ENCODE assay signal across 8 cellular contexts in the genomic region with DNA sequence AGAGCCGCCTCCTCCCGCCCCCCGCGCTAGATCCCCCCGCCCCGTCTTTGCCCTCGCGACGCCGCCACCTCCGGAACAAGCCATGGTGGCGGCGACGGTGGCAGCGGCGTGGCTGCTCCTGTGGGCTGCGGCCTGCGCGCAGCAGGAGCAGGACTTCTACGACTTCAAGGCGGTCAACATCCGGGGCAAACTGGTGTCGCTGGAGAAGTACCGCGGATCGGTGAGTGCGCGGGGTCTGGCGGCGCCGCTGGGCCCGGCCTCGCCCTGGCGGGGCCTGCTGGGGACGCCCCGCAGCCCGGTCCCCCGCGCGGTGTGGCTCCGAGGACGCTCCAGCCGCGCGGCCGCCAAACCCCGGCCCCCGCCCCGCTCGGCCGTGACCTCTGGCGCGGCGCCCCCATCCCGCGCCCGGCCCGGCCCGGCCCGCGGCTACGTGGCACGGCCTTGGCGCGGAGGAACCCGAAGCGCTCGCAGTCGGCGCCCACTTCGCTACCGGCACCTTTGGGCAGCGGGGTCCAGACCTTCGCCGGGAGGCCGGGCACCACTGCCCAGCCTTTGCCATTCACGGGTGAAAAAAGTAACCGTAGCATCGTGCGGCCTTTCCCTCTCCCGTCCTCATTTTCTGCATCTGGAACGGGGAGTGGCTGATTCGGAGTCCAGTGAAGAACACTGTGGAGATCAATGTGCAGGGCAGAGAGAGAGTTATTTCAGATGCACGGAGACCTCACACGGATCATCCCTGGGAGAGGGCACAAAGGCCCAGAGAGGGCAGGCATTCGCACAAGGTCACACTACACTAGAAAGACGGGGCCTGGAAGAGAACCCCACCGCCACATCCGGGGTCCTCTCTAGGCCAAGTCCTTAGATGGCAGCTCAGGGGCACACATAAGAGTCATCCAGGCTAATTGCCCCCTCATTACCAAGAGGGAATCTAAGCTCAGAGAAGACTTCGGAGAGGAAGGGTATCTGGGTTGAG. TPM values are rescaled to one million over a fixed set of nuclear protein-coding genes. Genes with fewer than 3 reads are reported as not detected.
DNase-seq lines count a peak whose midpoint lies in the region; ATAC-seq and TF ChIP-seq lines count a peak whose summit lies in the region.

A gene (plus strand): TSS at position 44 of the 973 bp plus-strand sequence. CDS start 39 bp downstream, at position 83.

- H3K27me3 Mint-ChIP-seq in T-helper 1 cell treated with Interleukin-12 subunit alpha and Interleukin-12 subunit beta and Interleukin-4 antibody, amounts not matched to agents 30 μg/mL and 1 μg/mL, for 36 hours (ENCODE audit: low read depth), result peaks cover 5% of the 10 kb centered on the region

- DNase-seq in NCI-H82 (lab: John Stamatoyannopoulos, UW) (peak; percentile 15), NCI-H82 treated with DMSO at 0.1 percent for 48 hours (lab: John Stamatoyannopoulos, UW; ENCODE audit: unreplicated experiment) (no peak), astrocyte of the cerebellum (ENCODE audit: low read depth) (no peak), iPS DF 6.9 (ENCODE audit: low read depth, low spot score) (no peak), sciatic nerve (ENCODE audit: low spot score) (no peak), aorta (peak; percentile 70 to 85)

- in situ Hi-C loops in astrocyte of the cerebellum (cut with HindIII; ENCODE audit: low sequenced_read_pairs), result no loop called here

- peak within 1 kb of the TSS; percentile 92 for H3K4me3 Mint-ChIP-seq in T-helper 1 cell treated with Interleukin-12 subunit alpha and Interleukin-12 subunit beta and Interleukin-4 antibody, amounts not matched to agents 30 μg/mL and 1 μg/mL, for 36 hours

- H3K27ac Mint-ChIP-seq in T-helper 1 cell treated with Interleukin-12 subunit alpha and Interleukin-12 subunit beta and Interleukin-4 antibody, amounts not matched to agents 30 μg/mL and 1 μg/mL, for 36 hours, result peak within 1 kb of the TSS; percentile 93

- TF ChIP-seq CTCF in astrocyte of the cerebellum (IDR thresholded peaks at IDR 0.05; ENCODE audit: low read depth, low read length, missing control alignments), result no peak

- intact Hi-C loops in sciatic nerve (cut with DNase I), result no loop called here
- intact Hi-C loops in aorta (cut with DNase I), result no loop called here

- no peaks in the 10 kb centered on the region for H3K9me3 ChIP-seq in iPS DF 6.9 (ENCODE audit: control insufficient read depth, insufficient read depth, low read length)
- no peaks in the 10 kb centered on the region for H3K9me3 ChIP-seq in aorta (ENCODE audit: control insufficient read depth, low read length)

- H3K36me3 Mint-ChIP-seq in T-helper 1 cell treated with Interleukin-12 subunit alpha and Interleukin-12 subunit beta and Interleukin-4 antibody, amounts not matched to agents 30 μg/mL and 1 μg/mL, for 36 hours (ENCODE audit: low read depth), result peaks cover 36% of the 10 kb centered on the region

- H3K27me3 ChIP-seq in iPS DF 6.9 (ENCODE audit: control insufficient read depth, insufficient read depth, low read length) (peaks cover 10% of the 10 kb centered on the region), aorta (ENCODE audit: control insufficient read depth in 1 of 2, insufficient read depth in 2 of 2, low read length in 1 of 2) (no peaks in the 10 kb centered on the region)

- H3K27ac ChIP-seq in iPS DF 6.9 (ENCODE audit: low read length) (no peak within 1 kb of the TSS), aorta (ENCODE audit: low read depth in 1 of 2, low read length in 2 of 2) (peak within 1 kb of the TSS; percentile 32 to 77)

- no CpG with 5 or more reads among the region's 90 CpGs for WGBS in iPS DF 6.9 (ENCODE audit: insufficient coverage, insufficient read length)
- WGBS in aorta, 2 donors, result 4% methylated on average over 67 to 90 of the region's 90 CpGs

- H3K4me1 Mint-ChIP-seq in T-helper 1 cell treated with Interleukin-12 subunit alpha and Interleukin-12 subunit beta and Interleukin-4 antibody, amounts not matched to agents 30 μg/mL and 1 μg/mL, for 36 hours (ENCODE audit: low read depth), result peaks cover 48% of the 10 kb centered on the region

- ATAC-seq in sciatic nerve, result peak; percentile 60
- ATAC-seq in aorta (ENCODE audit: low FRiP score), result peak; percentile 60
- ATAC-seq in GM21367 (IDR thresholded peaks at IDR 0.05; ENCODE audit: unreplicated experiment), result no peak

- H3K36me3 ChIP-seq in iPS DF 6.9 (ENCODE audit: control insufficient read depth, insufficient read depth, low read length) (no peaks in the 10 kb centered on the region), aorta (ENCODE audit: control insufficient read depth in 1 of 2, insufficient read depth in 2 of 2, low read length in 1 of 2) (no peaks in the 10 kb centered on the region)

- H3K4me3 ChIP-seq in astrocyte of the cerebellum (ENCODE audit: low read depth, low read length) (peak within 1 kb of the TSS; percentile 42), iPS DF 6.9 (ENCODE audit: low read length) (peak within 1 kb of the TSS; percentile 64), aorta (ENCODE audit: low read length in 2 of 2) (peak within 1 kb of the TSS; percentile 44 to 53)

- H3K9me3 Mint-ChIP-seq in T-helper 1 cell treated with Interleukin-12 subunit alpha and Interleukin-12 subunit beta and Interleukin-4 antibody, amounts not matched to agents 30 μg/mL and 1 μg/mL, for 36 hours, result no peaks in the 10 kb centered on the region

- H3K4me1 ChIP-seq in iPS DF 6.9 (ENCODE audit: control insufficient read depth, insufficient read depth, low read length) (peaks cover 3% of the 10 kb centered on the region), aorta (ENCODE audit: control insufficient read depth in 1 of 2, insufficient read depth in 2 of 2, low read length in 2 of 2) (peaks cover 0 to 7% of the 10 kb centered on the region in 2 donors)

RNA-seq across cellular contexts. Expression of the gene that starts here (rescaled TPM):
- total RNA-seq in sciatic nerve (12.2 TPM), aorta (10 to 100 TPM in 1 of 2 donors, 1 to 10 TPM in 1; 9.7 to 21.0 TPM)
- polyA plus RNA-seq in aorta, result 10 to 100 TPM; 11.1 to 21.4 TPM

Comparison
In these comparisons a context has a peak if more than half of its experiments do, and no peak if none do; other contexts are left out.
1. DNase-seq: peak in NCI-H82 (single experiment) and aorta (2 of 2); none in NCI-H82 treated with DMSO at 0.1 percent for 48 hours (single experiment), astrocyte of the cerebellum (single experiment), iPS DF 6.9 (single experiment) and sciatic nerve (single experiment).
2. Peak in every context shown above with its lines, with median percentiles within 50 percentile points of each other: H3K4me3 ChIP-seq.